In genomic region chr18:33557706-33558105, GRCh38 we compare ENCODE assay signal across 21 cellular contexts. TPM values are rescaled to one million over a fixed set of nuclear protein-coding genes. Genes with fewer than 3 reads are reported as not detected.
DNase-seq lines count a peak whose midpoint lies in the region; ATAC-seq and TF ChIP-seq lines count a peak whose summit lies in the region.
"Had no signal": no experiment of that assay in that cellular context is flagged by ENCODE, and none has a peak within 500 bp of the region (broad histone marks: within the 10 kb centered on the region; RNA-seq: fewer than 3 reads in every experiment).

No MANE protein-coding gene starts in this region.

- ATAC-seq in activated T-cell treated with anti-CD3 and anti-CD28 coated beads, Interleukin-2, amount 50 U/mL, for 4 hours: no peak
- ATAC-seq: A549 had no signal

- H3K4me3 Mint-ChIP-seq in type B pancreatic cell: no peak overlapping the region
- no peak overlapping the region for H3K4me3 Mint-ChIP-seq in activated T-cell treated with anti-CD3 and anti-CD28 coated beads, Interleukin-2, amount 50 U/mL, for 4 hours
- H3K4me3 Mint-ChIP-seq: CD14-positive monocyte; CD4-positive, alpha-beta T cell; CD8-positive, alpha-beta memory T cell had no signal

- H3K27me3 Mint-ChIP-seq in type B pancreatic cell: no peaks in the 10 kb centered on the region
- no peaks in the 10 kb centered on the region for H3K27me3 Mint-ChIP-seq in activated T-cell treated with anti-CD3 and anti-CD28 coated beads, Interleukin-2, amount 50 U/mL, for 4 hours (ENCODE audit: low read depth)
- H3K27me3 Mint-ChIP-seq: CD4-positive, alpha-beta T cell; CD8-positive, alpha-beta memory T cell had no signal

- TF ChIP-seq CTCF in type B pancreatic cell (conservative IDR thresholded peaks at IDR 0.05): no peak

- peak; percentile 27 for DNase-seq in NCI-H2171 treated with DMSO at 0.1 percent for 48 hours (lab: John Stamatoyannopoulos, UW)
- DNase-seq in NCI-H2171 (lab: John Stamatoyannopoulos, UW): no peak
- peak; percentile 27 for DNase-seq in NCI-H69 (lab: John Stamatoyannopoulos, UW)
- DNase-seq in epithelial cell of prostate (ENCODE audit: low read depth, low spot score): peak; percentile 5
- no peak for DNase-seq in type B pancreatic cell (ENCODE audit: extremely low spot score, unreplicated experiment)
- DNase-seq in epidermal melanocyte (ENCODE audit: insufficient read length, low spot score): no peak
- DNase-seq in activated T-cell treated with anti-CD3 and anti-CD28 coated beads, Interleukin-2, amount 50 U/mL, for 4 hours: no peak
- DNase-seq: 8988T; ACHN; AML-193; BE2C; CD4-positive, alpha-beta T cell; CD8-positive, alpha-beta memory T cell; DMS53; DND-41; GM23248; H7; HCEC 1CT had no signal

- no peak overlapping the region for H3K27ac ChIP-seq in epithelial cell of prostate
- H3K27ac ChIP-seq: A549; BLaER1 treated with 17β-estradiol and CSF1 and Interleukin-3, amounts not matched to agents 10 nM and 100 nM; GM23248 had no signal

- H3K27ac Mint-ChIP-seq in type B pancreatic cell: peak overlapping the region; percentile 71
- H3K27ac Mint-ChIP-seq: CD14-positive monocyte; CD4-positive, alpha-beta T cell; CD8-positive, alpha-beta memory T cell had no signal

- peaks cover 5% of the 10 kb centered on the region for H3K36me3 Mint-ChIP-seq in type B pancreatic cell
- no peaks in the 10 kb centered on the region for H3K36me3 Mint-ChIP-seq in activated T-cell treated with anti-CD3 and anti-CD28 coated beads, Interleukin-2, amount 50 U/mL, for 4 hours (ENCODE audit: insufficient read depth)
- H3K36me3 Mint-ChIP-seq: CD14-positive monocyte; CD8-positive, alpha-beta memory T cell had no signal

- peaks cover 11% of the 10 kb centered on the region for H3K4me1 Mint-ChIP-seq in type B pancreatic cell (ENCODE audit: unreplicated experiment)
- H3K4me1 Mint-ChIP-seq in activated T-cell treated with anti-CD3 and anti-CD28 coated beads, Interleukin-2, amount 50 U/mL, for 4 hours (ENCODE audit: low read depth): no peaks in the 10 kb centered on the region
- H3K4me1 Mint-ChIP-seq: CD14-positive monocyte; CD8-positive, alpha-beta memory T cell had no signal

- peaks cover 10% of the 10 kb centered on the region for H3K9me3 Mint-ChIP-seq in type B pancreatic cell
- peaks cover 11% of the 10 kb centered on the region for H3K9me3 Mint-ChIP-seq in activated T-cell treated with anti-CD3 and anti-CD28 coated beads, Interleukin-2, amount 50 U/mL, for 4 hours

RNA-seq across cellular contexts. Expression of gene ASXL3, which starts 20.3 kb away (rescaled TPM):
- total RNA-seq in type B pancreatic cell (ENCODE audit: low replicate concordance): 15.6 and 24.4 TPM in 2 replicates
- total RNA-seq in activated T-cell treated with anti-CD3 and anti-CD28 coated beads, Interleukin-2, amount 50 U/mL, for 4 hours: not detected
- total RNA-seq: CD4-positive, alpha-beta T cell; CD8-positive, alpha-beta memory T cell; GM23248 had no signal

Comparison
In these comparisons a context has a peak if more than half of its experiments do, and no peak if none do; other contexts are left out.
1. DNase-seq: peak in NCI-H2171 treated with DMSO at 0.1 percent for 48 hours (single experiment), NCI-H69 (single experiment) and epithelial cell of prostate (single experiment); none in NCI-H2171 (single experiment), type B pancreatic cell (single experiment), epidermal melanocyte (single experiment) and activated T-cell treated with anti-CD3 and anti-CD28 coated beads, Interleukin-2, amount 50 U/mL, for 4 hours (single experiment).
2. RNA of gene ASXL3, which starts 20.3 kb away (total RNA-seq): 15.6 to 24.4 TPM in type B pancreatic cell; not detected in activated T-cell treated with anti-CD3 and anti-CD28 coated beads, Interleukin-2, amount 50 U/mL, for 4 hours; every median in the first group is over 10 times any median in the second.